In the genomic region with DNA sequence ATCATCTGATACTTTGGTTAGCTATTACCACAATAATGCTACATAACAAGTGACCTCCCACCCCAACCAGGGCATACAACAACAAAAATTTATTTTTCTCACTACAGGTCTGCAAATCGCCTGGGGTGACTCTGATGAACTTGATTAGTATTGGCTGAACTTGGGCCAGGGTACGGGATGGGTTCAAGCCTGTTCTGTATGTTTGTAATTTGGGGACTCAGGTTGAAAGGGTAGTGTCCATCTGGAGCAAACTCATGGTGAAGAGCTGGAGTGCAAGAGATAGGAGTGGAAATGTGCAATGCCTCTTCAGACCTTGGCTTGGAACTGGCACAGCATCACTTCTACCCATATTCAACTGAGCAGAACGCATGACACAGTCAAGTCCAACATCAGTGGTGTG, we compare ENCODE assay signal across 20 cellular contexts. TPM values are rescaled to one million over a fixed set of nuclear protein-coding genes. Genes with fewer than 3 reads are reported as not detected.
"Had no signal": no experiment of that assay in that cellular context is flagged by ENCODE, and none has a peak within 500 bp of the region (broad histone marks: within the 10 kb centered on the region; RNA-seq: fewer than 3 reads in every experiment).

No MANE protein-coding gene starts in this region.

- H3K27me3 ChIP-seq: colonic mucosa, sigmoid colon, stomach had no signal

- H3K9me3 ChIP-seq: colonic mucosa, gastrocnemius medialis, psoas muscle had no signal

- H3K36me3 ChIP-seq: colonic mucosa, gastrocnemius medialis, sigmoid colon, stomach had no signal

- H3K4me1 ChIP-seq: colonic mucosa, gastrocnemius medialis, psoas muscle, sigmoid colon, stomach had no signal

- FAIRE-seq: endometrium, urothelium cell line had no signal

- DNase-seq: colonic mucosa; effector CD8-positive, alpha-beta T cell; gastrocnemius medialis; glutamatergic neuron; mesendoderm; naive thymus-derived CD4-positive, alpha-beta T cell; nephron progenitor cell; psoas muscle; retina; sigmoid colon; stimulated activated CD4-positive, alpha-beta T cell treated with anti-CD3 and anti-CD28 coated beads, Interleukin-12 subunit alpha, Interleukin-12 subunit beta, amount 100 ng/mL, for 4 hours; stimulated activated naive CD4-positive, alpha-beta T cell; substantia nigra; trophoblast cell had no signal

- ATAC-seq: esophagus mucosa; gastrocnemius medialis; naive thymus-derived CD4-positive, alpha-beta T cell; psoas muscle had no signal

- H3K27ac ChIP-seq: colonic mucosa, gastrocnemius medialis, psoas muscle, sigmoid colon, skin epidermis, stomach had no signal

- H3K4me3 ChIP-seq: colonic mucosa, gastrocnemius medialis, psoas muscle, sigmoid colon, skin epidermis, stomach had no signal

RNA-seq across cellular contexts. Expression of gene NKD1, which starts 16.3 kb away (rescaled TPM):
- total RNA-seq: fibroblast of villous mesenchyme had no signal
